9 cellular contexts compared by ENCODE assay signal in the genomic region with DNA sequence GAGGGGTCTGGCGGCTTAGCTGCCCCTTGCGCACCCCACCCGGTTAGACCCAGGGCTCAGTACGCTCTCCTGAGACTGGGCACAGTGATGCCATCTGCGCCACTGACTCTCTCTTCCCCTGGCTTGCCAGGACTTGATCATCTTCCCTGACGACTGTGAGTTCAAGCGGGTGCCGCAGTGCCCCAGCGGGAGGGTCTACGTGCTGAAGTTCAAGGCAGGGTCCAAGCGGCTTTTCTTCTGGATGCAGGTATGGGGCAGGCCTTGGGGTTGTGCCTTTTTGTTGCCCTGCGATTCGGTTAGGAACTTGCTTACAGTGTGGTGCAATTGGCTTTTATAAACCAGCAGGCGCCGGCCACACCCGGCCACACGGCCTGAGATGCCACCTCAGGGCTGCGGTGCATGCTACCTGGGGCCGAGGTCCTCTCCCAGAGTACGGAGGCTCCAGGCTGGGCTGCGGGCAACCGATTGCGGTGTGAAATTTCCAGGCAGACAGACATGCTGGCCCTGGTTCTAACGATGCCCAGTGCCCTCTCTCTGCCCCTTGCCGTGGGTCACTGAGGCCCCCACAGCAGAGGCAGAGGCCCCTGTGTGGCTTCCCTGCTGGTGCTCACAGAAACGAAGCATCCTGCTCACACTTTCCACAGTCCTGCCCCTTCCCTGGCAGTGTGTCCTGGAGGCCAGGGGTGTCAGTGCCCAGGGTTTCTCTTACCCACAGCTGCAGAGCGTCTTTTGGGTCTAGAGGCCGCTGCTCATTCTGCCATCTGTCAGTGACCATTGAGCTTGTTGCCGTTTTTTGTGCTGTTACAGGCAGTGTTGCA. TPM values are rescaled to one million over a fixed set of nuclear protein-coding genes. Genes with fewer than 3 reads are reported as not detected.
A peak's percentile ranks its signal among the peaks of the same experiment; 100 is the strongest.
DNase-seq lines count a peak whose midpoint lies in the region; ATAC-seq and TF ChIP-seq lines count a peak whose summit lies in the region.
"Had no signal": no experiment of that assay in that cellular context is flagged by ENCODE, and none has a peak within 500 bp of the region (broad histone marks: within the 10 kb centered on the region; RNA-seq: fewer than 3 reads in every experiment).

No MANE protein-coding gene starts in this region.

- H3K4me2 ChIP-seq in DOHH2 (ENCODE audit: low read length) (peak overlapping the region; percentile 88), parathyroid adenoma (ENCODE audit: low read length) (peak overlapping the region; percentile 97)

- H3K27me3 ChIP-seq in DOHH2 (ENCODE audit: control insufficient read depth, low read length), result no peaks in the 10 kb centered on the region
- H3K27me3 ChIP-seq in Peyer's patch, result no peaks in the 10 kb centered on the region
- H3K27me3 ChIP-seq in esophagus (ENCODE audit: control insufficient read depth in 1 of 2, insufficient read depth in 2 of 2, low read length in 2 of 2), result no peaks in the 10 kb centered on the region
- H3K27me3 ChIP-seq in parathyroid adenoma (ENCODE audit: control insufficient read depth, insufficient read depth, low read length), result no peaks in the 10 kb centered on the region

- no peak for DNase-seq in Peyer's patch
- no peak for DNase-seq in effector CD4-positive, alpha-beta T cell
- DNase-seq in NCI-H345 (lab: John Stamatoyannopoulos, UW), result no peak
- no peak for DNase-seq in Ammon's horn (ENCODE audit: low spot score)
- DNase-seq: stimulated activated CD4-positive, alpha-beta T cell treated with anti-CD3 and anti-CD28 coated beads, Interleukin-12 subunit alpha, Interleukin-12 subunit beta, amount 100 ng/mL, for 4 hours had no signal

- H3K9me3 ChIP-seq in DOHH2 (ENCODE audit: control insufficient read depth, insufficient read depth, low read length), result no peaks in the 10 kb centered on the region
- H3K9me3 ChIP-seq in Peyer's patch, result no peaks in the 10 kb centered on the region
- no peaks in the 10 kb centered on the region for H3K9me3 ChIP-seq in esophagus (ENCODE audit: control insufficient read depth in 2 of 2, insufficient read depth in 1 of 2, low read depth in 1 of 2, low read length in 1 of 2)
- no peaks in the 10 kb centered on the region for H3K9me3 ChIP-seq in parathyroid adenoma (ENCODE audit: control insufficient read depth, low read length)

- no peak overlapping the region for H3K9ac ChIP-seq in parathyroid adenoma

- H3F3A ChIP-seq in DOHH2 (ENCODE audit: control insufficient read depth, insufficient read depth), result peaks cover 8% of the 10 kb centered on the region; the same call in 1 of the 2 replicates

- TF ChIP-seq POLR2A in Peyer's patch (IDR thresholded peaks at IDR 0.05), result no peak

- H2AFZ ChIP-seq in parathyroid adenoma, result no peak overlapping the region

- no peak for ATAC-seq in GM21381 (IDR thresholded peaks at IDR 0.05; ENCODE audit: unreplicated experiment)

- peaks cover 32% of the 10 kb centered on the region for H4K20me1 ChIP-seq in DOHH2 (ENCODE audit: control insufficient read depth, insufficient read depth, low read depth, low read length)

- H3K36me3 ChIP-seq in DOHH2 (ENCODE audit: control insufficient read depth, low read length) (peaks cover 61% of the 10 kb centered on the region), Peyer's patch (peaks cover 0 to 51% (median 0%) of the 10 kb centered on the region in 3 donors), esophagus (ENCODE audit: control insufficient read depth in 2 of 2, insufficient read depth in 2 of 2, low read length in 1 of 2) (peaks cover 5 to 53% of the 10 kb centered on the region in 2 donors), parathyroid adenoma (ENCODE audit: control insufficient read depth, insufficient read depth, low read length) (no peaks in the 10 kb centered on the region)

- H3K9me2 ChIP-seq in DOHH2 (replicated peaks; ENCODE audit: control insufficient read depth, low read length), result no peaks in the 10 kb centered on the region

- no peak overlapping the region for H3K27ac ChIP-seq in DOHH2 (ENCODE audit: low read depth, low read length)
- peak overlapping the region in 2 of 4 donors; percentile 25 to 96 for H3K27ac ChIP-seq in Peyer's patch
- H3K27ac ChIP-seq in esophagus (ENCODE audit: low read depth in 2 of 2, low read length in 1 of 2), result peak overlapping the region; percentile 70 to 90
- no peak overlapping the region for H3K27ac ChIP-seq in parathyroid adenoma

- WGBS in esophagus, 2 donors, result 43 to 47% methylated on average over 29 of the region's 29 CpGs

- peaks cover 46% of the 10 kb centered on the region for H3K79me2 ChIP-seq in DOHH2 (ENCODE audit: control insufficient read depth, low read length)
- H3K79me2 ChIP-seq in parathyroid adenoma, result peaks cover 19% of the 10 kb centered on the region

- TF ChIP-seq CTCF in DOHH2 (IDR thresholded peaks at IDR 0.05; ENCODE audit: low read depth, low read length, poor library complexity, severe bottlenecking), result no peak
- no peak for TF ChIP-seq CTCF in Peyer's patch (IDR thresholded peaks at IDR 0.05)
- no peak for TF ChIP-seq CTCF in parathyroid adenoma (IDR thresholded peaks at IDR 0.05)

- H3K4me1 ChIP-seq in DOHH2 (ENCODE audit: control insufficient read depth, low read length) (peaks cover 20% of the 10 kb centered on the region), Peyer's patch (peaks cover 7 to 25% (median 18%) of the 10 kb centered on the region in 4 donors), esophagus (ENCODE audit: control insufficient read depth in 2 of 2, insufficient read depth in 2 of 2, low read length in 1 of 2) (peaks cover 9 to 30% of the 10 kb centered on the region in 2 donors), parathyroid adenoma (peaks cover 11% of the 10 kb centered on the region)

- H3K4me3 ChIP-seq in DOHH2 (ENCODE audit: low read length), result peak overlapping the region; percentile 97
- peak overlapping the region; percentile 78 to 99 (median 94) for H3K4me3 ChIP-seq in Peyer's patch
- peak overlapping the region; percentile 96 for H3K4me3 ChIP-seq in esophagus (ENCODE audit: low read depth in 1 of 2, low read length in 2 of 2)
- H3K4me3 ChIP-seq in parathyroid adenoma (ENCODE audit: low read depth, low read length), result no peak overlapping the region

RNA-seq across cellular contexts. Expression of a gene that starts 1.7 kb away (rescaled TPM):
- total RNA-seq in Peyer's patch, result 100 to 1,000 TPM in 2 of 4 donors, 10 to 100 TPM in 2; 90.8 to 136 (median 99.7) TPM
- 100 to 1,000 TPM in 1 of 2 donors, 10 to 100 TPM in 1; 84.9 to 117 TPM for polyA plus RNA-seq in esophagus

Comparison
In these comparisons a context has a peak if more than half of its experiments do, and no peak if none do; other contexts are left out.
1. H3K27ac ChIP-seq: peak in esophagus (2 of 2); none in DOHH2 (single experiment) and parathyroid adenoma (single experiment).